In genomic region chr5:90294604-90295003, GRCh38 we compare ENCODE assay signal across 1 cellular context.
TF ChIP-seq lines count a peak whose summit lies in the region.

No MANE protein-coding gene starts in this region.

TF ChIP-seq in GM12878, 131 proteins besides CTCF, POLR2A, EP300 and RAD21 (continued from another document):
- TF ChIP-seq REST (IDR thresholded peaks at IDR 0.05; ENCODE audit: low read depth, low read length) (no peak), ATF2 (IDR thresholded peaks at IDR 0.05; ENCODE audit: low read length) (no peak), SMC3 (IDR thresholded peaks at IDR 0.05; ENCODE audit: borderline replicate concordance, low read length) (no peak; the same call in 1 of the 2 replicates), MXI1 (IDR thresholded peaks at IDR 0.05; ENCODE audit: low read depth, low read length) (no peak), RB1 (IDR thresholded peaks at IDR 0.05; ENCODE audit: borderline replicate concordance) (no peak), TCF12 (IDR thresholded peaks at IDR 0.05; ENCODE audit: low read depth, low read length) (no peak), ZNF274 (IDR thresholded peaks at IDR 0.05; ENCODE audit: insufficient read depth, insufficient read length) (no peak), TAF1 (IDR thresholded peaks at IDR 0.05; ENCODE audit: borderline replicate concordance, low read depth, low read length) (no peak), ZNF207 (IDR thresholded peaks at IDR 0.05; ENCODE audit: borderline replicate concordance) (no peak), YY1 (IDR thresholded peaks at IDR 0.05; ENCODE audit: low read depth, low read length) (no peak), IRF3 (IDR thresholded peaks at IDR 0.05) (no peak), LARP7 (IDR thresholded peaks at IDR 0.05) (no peak), CBX5 (IDR thresholded peaks at IDR 0.05; ENCODE audit: low read depth) (no peak), MYB (IDR thresholded peaks at IDR 0.05; ENCODE audit: borderline replicate concordance, low read depth, low read length) (no peak), ZBTB40 (IDR thresholded peaks at IDR 0.05; ENCODE audit: borderline replicate concordance) (no peak), SMAD1 (IDR thresholded peaks at IDR 0.05; ENCODE audit: low read depth, partially characterized antibody) (no peak)
